Comparison of ENCODE assay signal across 1 cellular context in the genomic region with DNA sequence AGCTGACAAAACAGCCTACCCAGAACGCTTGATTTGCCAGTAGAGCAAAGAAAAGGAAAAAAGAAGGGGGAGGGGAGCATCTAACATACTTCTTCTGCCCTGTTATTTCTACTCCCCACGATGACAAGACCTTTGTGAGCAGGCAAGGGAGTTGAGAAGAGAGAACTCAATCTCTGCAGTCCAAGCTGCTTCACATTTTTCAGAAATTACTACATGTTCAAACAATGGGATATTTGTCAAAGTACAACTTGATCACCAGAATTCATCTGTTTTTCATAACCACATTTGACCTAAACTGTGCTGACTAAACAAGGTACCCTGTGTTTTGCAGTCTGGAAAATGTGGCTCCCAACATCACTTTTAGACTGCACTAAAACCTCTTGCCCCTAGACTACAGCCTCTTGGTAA.
TF ChIP-seq lines count a peak whose summit lies in the region.

No MANE protein-coding gene starts in this region.

TF ChIP-seq in IMR-90, 13 proteins besides CTCF, POLR2A, EP300 and RAD21 (continued from another document):
- no peak for TF ChIP-seq MXI1 (IDR thresholded peaks at IDR 0.05; ENCODE audit: borderline replicate concordance, low read depth, low read length)
- TF ChIP-seq, protein P1, sequence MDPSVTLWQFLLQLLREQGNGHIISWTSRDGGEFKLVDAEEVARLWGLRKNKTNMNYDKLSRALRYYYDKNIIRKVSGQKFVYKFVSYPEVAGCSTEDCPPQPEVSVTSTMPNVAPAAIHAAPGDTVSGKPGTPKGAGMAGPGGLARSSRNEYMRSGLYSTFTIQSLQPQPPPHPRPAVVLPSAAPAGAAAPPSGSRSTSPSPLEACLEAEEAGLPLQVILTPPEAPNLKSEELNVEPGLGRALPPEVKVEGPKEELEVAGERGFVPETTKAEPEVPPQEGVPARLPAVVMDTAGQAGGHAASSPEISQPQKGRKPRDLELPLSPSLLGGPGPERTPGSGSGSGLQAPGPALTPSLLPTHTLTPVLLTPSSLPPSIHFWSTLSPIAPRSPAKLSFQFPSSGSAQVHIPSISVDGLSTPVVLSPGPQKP (IDR thresholded peaks at IDR 0.05; ENCODE audit: borderline replicate concordance, low read depth, low read length) = no peak
- TF ChIP-seq RCOR1 (IDR thresholded peaks at IDR 0.05; ENCODE audit: insufficient replicate concordance, low read length) = no peak
- no peak for TF ChIP-seq FOS (IDR thresholded peaks at IDR 0.05; ENCODE audit: low read depth, low read length)
- TF ChIP-seq CHD1 (IDR thresholded peaks at IDR 0.05; ENCODE audit: low read depth, low read length) = no peak
- no peak for TF ChIP-seq SMC3 (IDR thresholded peaks at IDR 0.05; ENCODE audit: low read depth, low read length)
- TF ChIP-seq, protein P2, sequence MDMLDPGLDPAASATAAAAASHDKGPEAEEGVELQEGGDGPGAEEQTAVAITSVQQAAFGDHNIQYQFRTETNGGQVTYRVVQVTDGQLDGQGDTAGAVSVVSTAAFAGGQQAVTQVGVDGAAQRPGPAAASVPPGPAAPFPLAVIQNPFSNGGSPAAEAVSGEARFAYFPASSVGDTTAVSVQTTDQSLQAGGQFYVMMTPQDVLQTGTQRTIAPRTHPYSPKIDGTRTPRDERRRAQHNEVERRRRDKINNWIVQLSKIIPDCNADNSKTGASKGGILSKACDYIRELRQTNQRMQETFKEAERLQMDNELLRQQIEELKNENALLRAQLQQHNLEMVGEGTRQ (IDR thresholded peaks at IDR 0.05; ENCODE audit: low read depth, low read length) = no peak
- TF ChIP-seq BHLHE40 (IDR thresholded peaks at IDR 0.05; ENCODE audit: low read depth, low read length) = no peak
- TF ChIP-seq MAFK (IDR thresholded peaks at IDR 0.05; ENCODE audit: low read depth, low read length) = no peak
- TF ChIP-seq NFE2L2 (IDR thresholded peaks at IDR 0.05; ENCODE audit: low read depth, low read length) = no peak
